ENCODE assay signal across 2 cellular contexts in genomic region chr7:130944997-130945396, GRCh38.
TF ChIP-seq lines count a peak whose summit lies in the region.

No MANE protein-coding gene starts in this region.

TF ChIP-seq in IMR-90, 13 proteins besides CTCF, POLR2A, EP300 and RAD21:
- TF ChIP-seq RCOR1 (IDR thresholded peaks at IDR 0.05; ENCODE audit: insufficient replicate concordance, low read length) (no peak), CEBPB (IDR thresholded peaks at IDR 0.05; ENCODE audit: low read depth, low read length) (no peak), BHLHE40 (IDR thresholded peaks at IDR 0.05; ENCODE audit: low read depth, low read length) (no peak), USF2 (IDR thresholded peaks at IDR 0.05; ENCODE audit: low read depth, low read length) (no peak)

TF ChIP-seq in GM12878, 131 proteins besides CTCF, POLR2A, EP300 and RAD21:
- no peak for TF ChIP-seq HDAC6 (IDR thresholded peaks at IDR 0.05; ENCODE audit: unreplicated experiment)
- no peak for TF ChIP-seq POU2F2 (IDR thresholded peaks at IDR 0.05; ENCODE audit: borderline replicate concordance, low read depth, low read length)
- TF ChIP-seq, protein P1, sequence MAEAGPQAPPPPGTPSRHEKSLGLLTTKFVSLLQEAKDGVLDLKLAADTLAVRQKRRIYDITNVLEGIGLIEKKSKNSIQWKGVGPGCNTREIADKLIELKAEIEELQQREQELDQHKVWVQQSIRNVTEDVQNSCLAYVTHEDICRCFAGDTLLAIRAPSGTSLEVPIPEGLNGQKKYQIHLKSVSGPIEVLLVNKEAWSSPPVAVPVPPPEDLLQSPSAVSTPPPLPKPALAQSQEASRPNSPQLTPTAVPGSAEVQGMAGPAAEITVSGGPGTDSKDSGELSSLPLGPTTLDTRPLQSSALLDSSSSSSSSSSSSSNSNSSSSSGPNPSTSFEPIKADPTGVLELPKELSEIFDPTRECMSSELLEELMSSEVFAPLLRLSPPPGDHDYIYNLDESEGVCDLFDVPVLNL (IDR thresholded peaks at IDR 0.05; ENCODE audit: low read depth, low read length), result no peak
- TF ChIP-seq, protein P2, sequence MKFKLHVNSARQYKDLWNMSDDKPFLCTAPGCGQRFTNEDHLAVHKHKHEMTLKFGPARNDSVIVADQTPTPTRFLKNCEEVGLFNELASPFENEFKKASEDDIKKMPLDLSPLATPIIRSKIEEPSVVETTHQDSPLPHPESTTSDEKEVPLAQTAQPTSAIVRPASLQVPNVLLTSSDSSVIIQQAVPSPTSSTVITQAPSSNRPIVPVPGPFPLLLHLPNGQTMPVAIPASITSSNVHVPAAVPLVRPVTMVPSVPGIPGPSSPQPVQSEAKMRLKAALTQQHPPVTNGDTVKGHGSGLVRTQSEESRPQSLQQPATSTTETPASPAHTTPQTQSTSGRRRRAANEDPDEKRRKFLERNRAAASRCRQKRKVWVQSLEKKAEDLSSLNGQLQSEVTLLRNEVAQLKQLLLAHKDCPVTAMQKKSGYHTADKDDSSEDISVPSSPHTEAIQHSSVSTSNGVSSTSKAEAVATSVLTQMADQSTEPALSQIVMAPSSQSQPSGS (IDR thresholded peaks at IDR 0.05; ENCODE audit: low read length), result 0 out of 2 replicates have a peak, but pooled peaks have one; percentile 1
- no peak for TF ChIP-seq MXI1 (IDR thresholded peaks at IDR 0.05; ENCODE audit: low read depth, low read length)
- no peak for TF ChIP-seq SREBF1 (IDR thresholded peaks at IDR 0.05; ENCODE audit: low read length)
- TF ChIP-seq SIX5 (IDR thresholded peaks at IDR 0.05; ENCODE audit: low read depth, low read length, severe bottlenecking), result no peak
- no peak for TF ChIP-seq CHD1 (IDR thresholded peaks at IDR 0.05; ENCODE audit: low read depth, low read length)
- TF ChIP-seq SMAD1 (IDR thresholded peaks at IDR 0.05; ENCODE audit: low read depth, partially characterized antibody), result no peak
- TF ChIP-seq HDGF (IDR thresholded peaks at IDR 0.05), result no peak
- no peak for TF ChIP-seq TAF1 (IDR thresholded peaks at IDR 0.05; ENCODE audit: borderline replicate concordance, low read depth, low read length)
- TF ChIP-seq, protein P3, sequence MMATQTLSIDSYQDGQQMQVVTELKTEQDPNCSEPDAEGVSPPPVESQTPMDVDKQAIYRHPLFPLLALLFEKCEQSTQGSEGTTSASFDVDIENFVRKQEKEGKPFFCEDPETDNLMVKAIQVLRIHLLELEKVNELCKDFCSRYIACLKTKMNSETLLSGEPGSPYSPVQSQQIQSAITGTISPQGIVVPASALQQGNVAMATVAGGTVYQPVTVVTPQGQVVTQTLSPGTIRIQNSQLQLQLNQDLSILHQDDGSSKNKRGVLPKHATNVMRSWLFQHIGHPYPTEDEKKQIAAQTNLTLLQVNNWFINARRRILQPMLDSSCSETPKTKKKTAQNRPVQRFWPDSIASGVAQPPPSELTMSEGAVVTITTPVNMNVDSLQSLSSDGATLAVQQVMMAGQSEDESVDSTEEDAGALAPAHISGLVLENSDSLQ (IDR thresholded peaks at IDR 0.05), result peak; percentile 90
- no peak for TF ChIP-seq ZNF24 (IDR thresholded peaks at IDR 0.05)
- TF ChIP-seq, protein P4, sequence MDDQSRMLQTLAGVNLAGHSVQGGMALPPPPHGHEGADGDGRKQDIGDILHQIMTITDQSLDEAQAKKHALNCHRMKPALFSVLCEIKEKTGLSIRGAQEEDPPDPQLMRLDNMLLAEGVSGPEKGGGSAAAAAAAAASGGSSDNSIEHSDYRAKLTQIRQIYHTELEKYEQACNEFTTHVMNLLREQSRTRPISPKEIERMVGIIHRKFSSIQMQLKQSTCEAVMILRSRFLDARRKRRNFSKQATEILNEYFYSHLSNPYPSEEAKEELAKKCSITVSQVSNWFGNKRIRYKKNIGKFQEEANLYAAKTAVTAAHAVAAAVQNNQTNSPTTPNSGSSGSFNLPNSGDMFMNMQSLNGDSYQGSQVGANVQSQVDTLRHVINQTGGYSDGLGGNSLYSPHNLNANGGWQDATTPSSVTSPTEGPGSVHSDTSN (IDR thresholded peaks at IDR 0.05; ENCODE audit: insufficient replicate concordance, low read depth, low read length), result no peak
- TF ChIP-seq ATF7 (IDR thresholded peaks at IDR 0.05; ENCODE audit: low read depth), result no peak
- TF ChIP-seq BCL3 (IDR thresholded peaks at IDR 0.05; ENCODE audit: borderline replicate concordance, insufficient read depth, low read depth, low read length, poor library complexity, severe bottlenecking), result no peak
- TF ChIP-seq RAD51 (IDR thresholded peaks at IDR 0.05), result no peak
